Comparison of ENCODE assay signal across 11 cellular contexts in genomic region chr12:96094201-96094600, GRCh38. TPM values are rescaled to one million over a fixed set of nuclear protein-coding genes. Genes with fewer than 3 reads are reported as not detected.
DNase-seq lines count a peak whose midpoint lies in the region; ATAC-seq and TF ChIP-seq lines count a peak whose summit lies in the region.
"Had no signal": no experiment of that assay in that cellular context is flagged by ENCODE, and none has a peak within 500 bp of the region (broad histone marks: within the 10 kb centered on the region; RNA-seq: fewer than 3 reads in every experiment).

No MANE protein-coding gene starts in this region.

- DNase-seq in COLO668 (lab: John Stamatoyannopoulos, UW; ENCODE audit: unreplicated experiment): peak; percentile 88
- peak; percentile 79 for DNase-seq in HT1080 (ENCODE audit: low read depth)
- peak; percentile 81 for DNase-seq in RWPE1 (ENCODE audit: low spot score)
- peak; percentile 94 for DNase-seq in islet precursor cell
- no peak for DNase-seq in dedifferentiated amniotic fluid mesenchymal stem cell (ENCODE audit: extremely low spot score)
- DNase-seq in WERI-Rb-1: no peak
- DNase-seq: activated effector memory CD4-positive, alpha-beta T cell treated with Interleukin-2 at 50 U/mL for 16 hours; esophagus squamous epithelium; stimulated activated naive CD4-positive, alpha-beta T cell had no signal

- H3K27ac ChIP-seq in RWPE1 (no peak overlapping the region), WERI-Rb-1 (no peak overlapping the region)

- no peak for ATAC-seq in GM18873 (IDR thresholded peaks at IDR 0.05; ENCODE audit: low FRiP score, unreplicated experiment)
- no peak for ATAC-seq in activated CD4-positive, CD25-positive, alpha-beta regulatory T cell treated with anti-CD3 and anti-CD28 coated beads, Interleukin-2, amount 50 U/mL, for 24 hours

- no peaks in the 10 kb centered on the region for H3K27me3 ChIP-seq in WERI-Rb-1 (ENCODE audit: insufficient read depth, low read depth, severe bottlenecking)
- H3K27me3 ChIP-seq: esophagus squamous epithelium had no signal

- POLR2A ChIA-PET in RWPE1 (lab: Yijun Ruan, JAX; ENCODE audit: low non-redundant PET): no interaction called here

- no peaks in the 10 kb centered on the region for H3K36me3 ChIP-seq in WERI-Rb-1
- H3K36me3 ChIP-seq: esophagus squamous epithelium had no signal

- TF ChIP-seq CTCF in RWPE1 (conservative IDR thresholded peaks at IDR 0.05; ENCODE audit: low read depth) (no peak), WERI-Rb-1 (IDR thresholded peaks at IDR 0.05; ENCODE audit: low read depth, low read length) (no peak)

- H3K9me3 ChIP-seq in WERI-Rb-1 (ENCODE audit: severe bottlenecking): no peaks in the 10 kb centered on the region
- H3K9me3 ChIP-seq: esophagus squamous epithelium had no signal

- CTCF ChIA-PET in RWPE1 (lab: Yijun Ruan, JAX): no interaction called here

- H3K4me3 ChIP-seq in WERI-Rb-1 (ENCODE audit: low read depth, low read length): no peak overlapping the region
- H3K4me3 ChIP-seq: esophagus squamous epithelium had no signal

RNA-seq across cellular contexts. Expression of gene LTA4H, which starts 58.8 kb away (rescaled TPM):
- total RNA-seq in HT1080 (2014; rRNA removed; shearing (Covaris generic)): 73.2 and 74.6 TPM in 2 replicates
- 81.9 and 98.0 TPM in 2 replicates for polyA plus RNA-seq in HT1080 (2015; cell fraction: cytosol; rRNA removed)
- polyA plus RNA-seq in HT1080 (2015; cell fraction: nucleus; rRNA removed): 134 and 157 TPM in 2 replicates

Comparison
In these comparisons a context has a peak if more than half of its experiments do, and no peak if none do; other contexts are left out.
1. DNase-seq: peak in COLO668 (single experiment), HT1080 (single experiment), RWPE1 (single experiment) and islet precursor cell (single experiment); none in dedifferentiated amniotic fluid mesenchymal stem cell (single experiment) and WERI-Rb-1 (single experiment).